18 cellular contexts compared by ENCODE assay signal in the genomic region with DNA sequence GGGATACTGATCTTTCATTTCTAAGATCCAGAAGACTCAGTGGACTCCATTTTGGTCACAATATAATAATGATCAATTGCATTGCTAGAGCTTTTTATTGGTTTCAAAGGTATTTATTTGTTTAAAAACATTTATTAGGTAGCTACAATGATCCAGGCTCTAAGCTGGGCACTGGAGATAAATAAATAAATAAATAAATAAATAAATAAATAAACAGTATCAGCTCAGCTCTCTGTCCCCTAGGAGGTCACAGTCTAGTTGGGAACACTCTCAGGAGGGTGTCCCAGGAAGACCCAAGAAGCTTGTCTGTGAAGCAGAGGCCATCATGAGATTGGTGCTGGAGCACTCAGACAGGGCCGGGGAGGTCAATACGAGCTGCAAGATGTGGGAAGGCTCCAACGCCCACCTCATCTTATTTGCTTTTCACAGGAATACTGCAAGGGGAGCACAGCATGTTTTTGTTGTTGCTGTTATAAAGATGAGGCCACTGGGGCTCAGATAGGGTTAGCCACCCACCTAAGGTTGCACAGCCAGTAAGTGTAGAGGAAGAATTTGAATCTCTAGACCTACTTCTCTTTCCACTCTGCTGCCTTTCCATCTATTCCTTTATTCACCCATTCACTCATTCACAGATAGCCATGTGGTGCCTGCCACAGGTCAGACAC. TPM values are rescaled to one million over a fixed set of nuclear protein-coding genes. Genes with fewer than 3 reads are reported as not detected.
DNase-seq lines count a peak whose midpoint lies in the region; ATAC-seq, FAIRE-seq and TF ChIP-seq lines count a peak whose summit lies in the region.
"Had no signal": no experiment of that assay in that cellular context is flagged by ENCODE, and none has a peak within 500 bp of the region (broad histone marks: within the 10 kb centered on the region; RNA-seq: fewer than 3 reads in every experiment).

No MANE protein-coding gene starts in this region.

- no peak for TF ChIP-seq EP300 in transverse colon (IDR thresholded peaks at IDR 0.05; ENCODE audit: low read depth)

- H3K4me1 ChIP-seq in cardiac muscle cell (ENCODE audit: low read depth) (peaks cover 40% of the 10 kb centered on the region), left ventricle myocardium inferior (peaks cover 96% of the 10 kb centered on the region), keratinocyte (ENCODE audit: control insufficient read depth, extremely low read depth, insufficient read depth, low read length) (peaks cover 24% of the 10 kb centered on the region), transverse colon (peaks cover 4 to 53% (median 44%) of the 10 kb centered on the region in 4 donors), esophagus squamous epithelium (peaks cover 14 to 86% (median 47%) of the 10 kb centered on the region in 3 donors)
- H3K4me1 ChIP-seq: uterus had no signal

- no peaks in the 10 kb centered on the region for H3K9me3 ChIP-seq in cardiac muscle cell (ENCODE audit: low read depth)
- no peaks in the 10 kb centered on the region for H3K9me3 ChIP-seq in left ventricle myocardium inferior (replicated peaks)
- no peaks in the 10 kb centered on the region for H3K9me3 ChIP-seq in T-helper 17 cell (ENCODE audit: control insufficient read depth, low read length, poor library complexity, severe bottlenecking)
- no peaks in the 10 kb centered on the region for H3K9me3 ChIP-seq in keratinocyte (ENCODE audit: control insufficient read depth, low read depth, low read length)
- no peaks in the 10 kb centered on the region for H3K9me3 ChIP-seq in transverse colon
- no peaks in the 10 kb centered on the region for H3K9me3 ChIP-seq in esophagus squamous epithelium
- H3K9me3 ChIP-seq: ovary, uterus had no signal

- intact Hi-C loops in left ventricle myocardium inferior (cut with micrococcal nuclease): no loop called here
- intact Hi-C loops in transverse colon (cut with DNase I; ENCODE audit: low total_unique reads): no loop called here
- intact Hi-C loops in esophagus squamous epithelium (cut with DNase I): no loop called here

- no peak overlapping the region for H3K4me2 ChIP-seq in keratinocyte (ENCODE audit: control insufficient read depth, extremely low read depth, insufficient read depth, low read depth, low read length)

- no peaks in the 10 kb centered on the region for H4K20me1 ChIP-seq in keratinocyte (ENCODE audit: control insufficient read depth, extremely low read depth, insufficient read depth, low read length)

- in situ Hi-C loops in transverse colon (cut with MboI; ENCODE audit: low pct_ligation_motif_present in 1 of 4, low pct_unique_long_range_greater_than_20kb in 1 of 4, low sequenced_read_pairs in 3 of 4): no loop called here

- no peak for ATAC-seq in T-helper 17 cell
- ATAC-seq: Right ventricle myocardium inferior had no signal

- H3K27ac ChIP-seq in cardiac muscle cell: peak overlapping the region; percentile 38
- H3K27ac ChIP-seq in left ventricle myocardium inferior (replicated peaks): no peak overlapping the region
- H3K27ac ChIP-seq in keratinocyte (ENCODE audit: control insufficient read depth, insufficient read depth, low read length): peak overlapping the region; percentile 94
- H3K27ac ChIP-seq in transverse colon: peak overlapping the region; percentile 34 to 87 (median 72)
- peak overlapping the region in 2 of 4 donors; percentile 34 to 84 for H3K27ac ChIP-seq in esophagus squamous epithelium
- H3K27ac ChIP-seq: ovary, uterus had no signal

- 74% methylated on average over 3 of the region's 3 CpGs; no CpG with 5 or more reads in 1 of the 2 donors for WGBS in transverse colon (ENCODE audit: low coverage in 1 of 2), 2 donors
- WGBS in esophagus squamous epithelium, 2 donors: 84 to 88% methylated on average over 3 of the region's 3 CpGs

- H3K36me3 ChIP-seq in cardiac muscle cell: no peaks in the 10 kb centered on the region
- peaks cover 58% of the 10 kb centered on the region for H3K36me3 ChIP-seq in left ventricle myocardium inferior
- no peaks in the 10 kb centered on the region for H3K36me3 ChIP-seq in keratinocyte (ENCODE audit: control insufficient read depth in 2 of 2, extremely low read depth in 1 of 2, insufficient read depth in 2 of 2, low read length in 2 of 2)
- no peaks in the 10 kb centered on the region for H3K36me3 ChIP-seq in transverse colon
- no peaks in the 10 kb centered on the region for H3K36me3 ChIP-seq in esophagus squamous epithelium
- H3K36me3 ChIP-seq: ovary, uterus had no signal

- H3K9me1 ChIP-seq in keratinocyte (ENCODE audit: control insufficient read depth, extremely low read depth, insufficient read depth, low read length): no peaks in the 10 kb centered on the region

- peaks cover 73% of the 10 kb centered on the region for H3K4me1 Mint-ChIP-seq in T-helper 17 cell

- no peaks in the 10 kb centered on the region for H3K79me2 ChIP-seq in keratinocyte (ENCODE audit: control insufficient read depth, insufficient read depth, low read length)

- dilution Hi-C loops in keratinocyte (cut with MboI; ENCODE audit: extremely low pct_ligation_motif_present, low sequenced_read_pairs): no loop called here

- no peaks in the 10 kb centered on the region for H3K36me3 Mint-ChIP-seq in T-helper 17 cell (ENCODE audit: low read depth)

- no peak overlapping the region for H3K9ac ChIP-seq in keratinocyte (ENCODE audit: control insufficient read depth, extremely low read depth, insufficient read depth, low read length)

- peak overlapping the region; percentile 99 for H3K27ac Mint-ChIP-seq in T-helper 17 cell

- no peak for TF ChIP-seq POLR2A in transverse colon (IDR thresholded peaks at IDR 0.05)
- no peak for TF ChIP-seq POLR2A in esophagus squamous epithelium (IDR thresholded peaks at IDR 0.05)

- peak overlapping the region; percentile 55 for H3K4me3 Mint-ChIP-seq in T-helper 17 cell
- H3K4me3 Mint-ChIP-seq: dendritic cell treated with granulocyte-macrophage colony-stimulating factor and Interleukin-4, amounts not matched to agents 40 ng/mL and 50 ng/mL, for 4 days had no signal

- H2AFZ ChIP-seq in keratinocyte (ENCODE audit: control insufficient read depth, low read length): no peak overlapping the region

- no peak for FAIRE-seq in keratinocyte (lab: Jason Lieb, UNC)

- TF ChIP-seq CTCF in cardiac muscle cell (IDR thresholded peaks at IDR 0.05; ENCODE audit: low read depth, low read length) (no peak), left ventricle myocardium inferior (IDR thresholded peaks at IDR 0.05; ENCODE audit: borderline replicate concordance) (no peak), keratinocyte (optimal IDR thresholded peaks at IDR 0.05 in 1 of 3, IDR thresholded peaks at IDR 0.05 in 1 of 3, conservative IDR thresholded peaks at IDR 0.05 in 1 of 3; ENCODE audit: extremely low read depth in 1 of 3, insufficient read depth in 2 of 3, low read length in 3 of 3) (no peak), transverse colon (IDR thresholded peaks at IDR 0.05) (no peak), esophagus squamous epithelium (IDR thresholded peaks at IDR 0.05) (no peak)

- no peaks in the 10 kb centered on the region for H3K27me3 ChIP-seq in cardiac muscle cell
- H3K27me3 ChIP-seq in left ventricle myocardium inferior (ENCODE audit: low read depth): no peaks in the 10 kb centered on the region
- H3K27me3 ChIP-seq in keratinocyte (ENCODE audit: control insufficient read depth, extremely low read depth, insufficient read depth, low read length): no peaks in the 10 kb centered on the region
- no peaks in the 10 kb centered on the region for H3K27me3 ChIP-seq in transverse colon
- no peaks in the 10 kb centered on the region for H3K27me3 ChIP-seq in esophagus squamous epithelium
- H3K27me3 ChIP-seq: ovary, uterus had no signal

- H3K27me3 Mint-ChIP-seq in T-helper 17 cell: no peaks in the 10 kb centered on the region

- H3K4me3 ChIP-seq in cardiac muscle cell (no peak overlapping the region), left ventricle myocardium inferior (no peak overlapping the region), keratinocyte (ENCODE audit: control insufficient read depth in 2 of 3, extremely low read depth in 1 of 3, insufficient read depth in 2 of 3, low read depth in 1 of 3, low read length in 3 of 3) (no peak overlapping the region), transverse colon (no peak overlapping the region), esophagus squamous epithelium (no peak overlapping the region)
- H3K4me3 ChIP-seq: ovary, uterus had no signal

- no peak for DNase-seq in cardiac muscle cell (ENCODE audit: low read depth in 1 of 2, low spot score in 1 of 2)
- no peak for DNase-seq in left ventricle myocardium inferior
- no peak for DNase-seq in T-helper 17 cell
- DNase-seq in keratinocyte (ENCODE audit: low read depth, low spot score): no peak
- no peak for DNase-seq in transverse colon
- no peak for DNase-seq in germinal center (ENCODE audit: low spot score)
- DNase-seq in esophagus squamous epithelium (lab: John Stamatoyannopoulos, UW): no peak
- no peak for DNase-seq in mucosa of gallbladder (ENCODE audit: low spot score)
- DNase-seq: activated CD8-positive, alpha-beta memory T cell treated with anti-CD3 and anti-CD28 coated beads, Interleukin-2, amount 50 U/mL, for 4 hours; aorta; EL; NCI-H1436 treated with DMSO at 0.1 percent for 48 hours; NCI-H510A treated with DMSO at 0.1 percent for 48 hours; ovary; uterus had no signal

RNA-seq across cellular contexts. Expression of a gene that starts 15.5 kb away (rescaled TPM):
- total RNA-seq in cardiac muscle cell (208 and 240 TPM in 2 replicates), left ventricle myocardium inferior (251 TPM), T-helper 17 cell (1 to 10 TPM; 2.3 to 6.5 TPM), transverse colon (10 to 100 TPM; 22.1 to 35.8 (median 27.9) TPM), esophagus squamous epithelium (1 to 10 TPM in 3 of 4 donors, under 1 TPM in 1; 0.83 to 8.8 (median 3.7) TPM), mucosa of gallbladder (28.0 TPM)
- polyA plus RNA-seq in cardiac muscle cell (165 and 191 TPM in 2 replicates), keratinocyte (0.31 to 1.7 TPM (median 0.56 TPM) in 3 replicates)
- 0.32 TPM for polyA plus RNA-seq in keratinocyte (2011; ENCODE audit: low read depth)
- 0.36 and 0.62 TPM in 2 replicates for polyA plus RNA-seq in keratinocyte (2011; cell fraction: cytosol; rRNA removed)
- polyA plus RNA-seq in keratinocyte (2011; cell fraction: nucleus; rRNA removed): 1.1 and 1.2 TPM in 2 replicates
- polyA plus RNA-seq in keratinocyte (2012; ENCODE audit: low replicate concordance): 0.25 and 0.34 TPM in 2 replicates
- 0.10 to 0.66 TPM (median 0.13 TPM) in 3 replicates for polyA minus RNA-seq in keratinocyte
- polyA minus RNA-seq in keratinocyte (2011; cell fraction: cytosol; rRNA and poly(A)+ RNA removed): 0.96 TPM
- 0.23 and 0.74 TPM in 2 replicates for polyA minus RNA-seq in keratinocyte (2011; cell fraction: nucleus; rRNA and poly(A)+ RNA removed)
- total RNA-seq: lung microvascular endothelial cell had no signal

RNA-seq across cellular contexts. Expression of a gene that starts 33.8 kb away (rescaled TPM):
- total RNA-seq in cardiac muscle cell: not detected in 2 replicates
- 0.16 TPM in 1 of 2 replicates, not detected in the other for polyA plus RNA-seq in cardiac muscle cell
- not detected for total RNA-seq in left ventricle myocardium inferior
- not detected for total RNA-seq in T-helper 17 cell
- 0.04 TPM in 1 of 3 replicates, not detected in the others for polyA plus RNA-seq in keratinocyte
- not detected for polyA plus RNA-seq in keratinocyte (2011; ENCODE audit: low read depth)
- not detected in 2 replicates for polyA plus RNA-seq in keratinocyte (2011; cell fraction: cytosol; rRNA removed)
- not detected in 2 replicates for polyA plus RNA-seq in keratinocyte (2011; cell fraction: nucleus; rRNA removed)
- not detected in 2 replicates for polyA plus RNA-seq in keratinocyte (2012; ENCODE audit: low replicate concordance)
- not detected in 3 replicates for polyA minus RNA-seq in keratinocyte
- not detected for polyA minus RNA-seq in keratinocyte (2011; cell fraction: cytosol; rRNA and poly(A)+ RNA removed)
- not detected in 2 replicates for polyA minus RNA-seq in keratinocyte (2011; cell fraction: nucleus; rRNA and poly(A)+ RNA removed)
- not detected for total RNA-seq in transverse colon
- not detected for total RNA-seq in esophagus squamous epithelium
- not detected for total RNA-seq in mucosa of gallbladder
- total RNA-seq: aorta, lung microvascular endothelial cell, Right ventricle myocardium inferior had no signal
- polyA plus RNA-seq: aorta, ovary had no signal

RNA-seq across cellular contexts. Expression of a gene that starts 36.2 kb away (rescaled TPM):
- total RNA-seq in cardiac muscle cell (not detected in 2 replicates), left ventricle myocardium inferior (1.2 TPM), T-helper 17 cell (not detected), transverse colon (not detected), esophagus squamous epithelium (not detected), mucosa of gallbladder (not detected)
- polyA plus RNA-seq in cardiac muscle cell (0.21 TPM in 1 of 2 replicates, not detected in the other), keratinocyte (not detected in 3 replicates)
- not detected for polyA plus RNA-seq in keratinocyte (2011; ENCODE audit: low read depth)
- polyA plus RNA-seq in keratinocyte (2011; cell fraction: cytosol; rRNA removed): not detected in 2 replicates
- not detected in 2 replicates for polyA plus RNA-seq in keratinocyte (2011; cell fraction: nucleus; rRNA removed)
- polyA plus RNA-seq in keratinocyte (2012; ENCODE audit: low replicate concordance): not detected in 2 replicates
- not detected in 3 replicates for polyA minus RNA-seq in keratinocyte
- polyA minus RNA-seq in keratinocyte (2011; cell fraction: cytosol; rRNA and poly(A)+ RNA removed): not detected
- polyA minus RNA-seq in keratinocyte (2011; cell fraction: nucleus; rRNA and poly(A)+ RNA removed): not detected in 2 replicates
- total RNA-seq: lung microvascular endothelial cell, ovary, uterus had no signal
- polyA plus RNA-seq: aorta, ovary had no signal
